19 cellular contexts compared by ENCODE assay signal in genomic region chr7:23287612-23288011, GRCh38. TPM values are rescaled to one million over a fixed set of nuclear protein-coding genes. Genes with fewer than 3 reads are reported as not detected.
DNase-seq lines count a peak whose midpoint lies in the region; ATAC-seq, FAIRE-seq and TF ChIP-seq lines count a peak whose summit lies in the region.
"Had no signal": no experiment of that assay in that cellular context is flagged by ENCODE, and none has a peak within 500 bp of the region (broad histone marks: within the 10 kb centered on the region; RNA-seq: fewer than 3 reads in every experiment).

No MANE protein-coding gene starts in this region.

- H4K20me1 ChIP-seq in BLaER1 treated with 17β-estradiol and CSF1 and Interleukin-3, amounts not matched to agents 10 nM and 100 nM = no peaks in the 10 kb centered on the region
- no peaks in the 10 kb centered on the region for H4K20me1 ChIP-seq in K562 (replicated peaks; ENCODE audit: control insufficient read depth, insufficient read depth, low read length)

- WGBS in K562 (ENCODE audit: insufficient coverage, low coverage, missing lambda C conversion rate) = 62% methylated on average over 5 of the region's 5 CpGs

- intact Hi-C loops in K562 (cut with micrococcal nuclease) = no loop called here

- ATAC-seq in K562 = 0 out of 3 replicates have a peak, but pooled peaks have one; percentile 28
- ATAC-seq: esophagus mucosa had no signal

- no peaks in the 10 kb centered on the region for H3K36me3 ChIP-seq in BLaER1 treated with 17β-estradiol and CSF1 and Interleukin-3, amounts not matched to agents 10 nM and 100 nM
- H3K36me3 ChIP-seq in K562 (ENCODE audit: control insufficient read depth, insufficient read depth, low read length) = no peaks in the 10 kb centered on the region

- TF ChIP-seq CTCF in HL-60 (IDR thresholded peaks at IDR 0.05; ENCODE audit: insufficient read depth, low read length) (no peak), K562 (IDR thresholded peaks at IDR 0.05 in 2 of 3, conservative IDR thresholded peaks at IDR 0.05 in 1 of 3; ENCODE audit: insufficient read depth in 2 of 3, low read depth in 1 of 3, low read length in 3 of 3) (no peak)

- POLR2A ChIA-PET in K562 (lab: Yijun Ruan, JAX) = no interaction called here

- CTCF ChIA-PET in K562 (lab: Yijun Ruan, JAX; ENCODE audit: low intra/inter-chr PET ratio) = no interaction called here

- H3K27me3 ChIP-seq in BLaER1 treated with 17β-estradiol and CSF1 and Interleukin-3, amounts not matched to agents 10 nM and 100 nM = no peaks in the 10 kb centered on the region
- no peaks in the 10 kb centered on the region for H3K27me3 ChIP-seq in HL-60 (ENCODE audit: insufficient read depth, poor library complexity, severe bottlenecking)
- H3K27me3 ChIP-seq in K562 (ENCODE audit: control insufficient read depth in 2 of 2, insufficient read depth in 2 of 2, low read length in 2 of 2) = no peaks in the 10 kb centered on the region
- H3K27me3 ChIP-seq: testis had no signal

- DNase-seq in HL-60 (ENCODE audit: low read depth in 1 of 2, low spot score in 1 of 2) = peak; percentile 64 to 87
- peak; percentile 29 for DNase-seq in RPMI7951 (ENCODE audit: low read depth)
- DNase-seq in K562 (ENCODE audit: extremely low read depth in 1 of 4, low spot score in 3 of 4) = no peak
- no peak for DNase-seq in KG1 (lab: John Stamatoyannopoulos, UW)
- no peak for DNase-seq in HT-29 (ENCODE audit: low spot score)
- DNase-seq in NCI-H2107 (lab: John Stamatoyannopoulos, UW) = no peak
- DNase-seq: DMS79 treated with DMSO at 0.1 percent for 48 hours, mesenchymal stem cell, NCI-H1092 treated with DMSO at 0.1 percent for 48 hours, NCI-H2171, retina, testis had no signal

- TF ChIP-seq EP300 in K562 (IDR thresholded peaks at IDR 0.05; ENCODE audit: low read length) = no peak

- no peak for FAIRE-seq in K562 (lab: Jason Lieb, UNC)
- FAIRE-seq: H54, HTR-8/SVneo, islet of Langerhans had no signal

- in situ Hi-C loops in K562 (cut with MboI) = no loop called here

- H3K9me3 ChIP-seq in BLaER1 treated with 17β-estradiol and CSF1 and Interleukin-3, amounts not matched to agents 10 nM and 100 nM (replicated peaks in 1 of 11) = peaks cover 0 to 27% (median 15%) of the 10 kb centered on the region in 11 experiments; a peak in 13 of 22 replicates
- no peaks in the 10 kb centered on the region for H3K9me3 ChIP-seq in K562 (replicated peaks; ENCODE audit: control insufficient read depth, insufficient read depth, low read depth, low read length)
- H3K9me3 ChIP-seq: testis had no signal

- no peaks in the 10 kb centered on the region for H3K9me1 ChIP-seq in K562 (ENCODE audit: control insufficient read depth, insufficient read depth, low read length)

- H3K27ac ChIP-seq in BLaER1 treated with 17β-estradiol and CSF1 and Interleukin-3, amounts not matched to agents 10 nM and 100 nM = peak overlapping the region in 1 of 11 experiments; percentile 35; a peak in 1 of 22 replicates
- peak overlapping the region; percentile 25 for H3K27ac ChIP-seq in HL-60 (replicated peaks)
- H3K27ac ChIP-seq in K562 (ENCODE audit: extremely low read depth, low read depth, low read length) = no peak overlapping the region
- H3K27ac ChIP-seq: C4-2B, testis had no signal

- peak overlapping the region; percentile 11 to 63 (median 29); a peak in 16 of 22 replicates for H3K4me2 ChIP-seq in BLaER1 treated with 17β-estradiol and CSF1 and Interleukin-3, amounts not matched to agents 10 nM and 100 nM
- H3K4me2 ChIP-seq in K562 (ENCODE audit: insufficient read depth, low read length) = no peak overlapping the region

- H3K4me1 ChIP-seq in BLaER1 treated with 17β-estradiol and CSF1 and Interleukin-3, amounts not matched to agents 10 nM and 100 nM = peaks cover 0 to 13% (median 10%) of the 10 kb centered on the region in 10 experiments; a peak in 17 of 20 replicates
- no peaks in the 10 kb centered on the region; a peak in 1 of 5 replicates for H3K4me1 ChIP-seq in K562 (replicated peaks in 1 of 2; ENCODE audit: control insufficient read depth in 2 of 2, insufficient read depth in 2 of 2, low read length in 2 of 2)
- H3K4me1 ChIP-seq: testis had no signal

- TF ChIP-seq POLR2A in K562 (conservative IDR thresholded peaks at IDR 0.05) = no peak

- H3K4me3 ChIP-seq in BLaER1 treated with 17β-estradiol and CSF1 and Interleukin-3, amounts not matched to agents 10 nM and 100 nM = no peak overlapping the region
- H3K4me3 ChIP-seq in HL-60 (replicated peaks; ENCODE audit: insufficient read depth, low read length) = no peak overlapping the region
- H3K4me3 ChIP-seq in K562 = no peak overlapping the region
- H3K4me3 ChIP-seq: testis had no signal

- no peak overlapping the region for H3K9ac ChIP-seq in BLaER1 treated with 17β-estradiol and CSF1 and Interleukin-3, amounts not matched to agents 10 nM and 100 nM
- H3K9ac ChIP-seq in K562 (ENCODE audit: insufficient read depth in 1 of 2, low read depth in 2 of 2, low read length in 2 of 2) = no peak overlapping the region

- no peak for TF ChIP-seq RAD21 in K562 (CRISPR knock-in tag; conservative IDR thresholded peaks at IDR 0.05 in 1 of 2, IDR thresholded peaks at IDR 0.05 in 1 of 2)

- H3K79me2 ChIP-seq in K562 (ENCODE audit: control insufficient read depth, insufficient read depth, low read length) = no peaks in the 10 kb centered on the region

- no TSS peak for BruUV-seq in K562 (replicated peaks; lab: Mats Ljungman, UMichigan)

- H2AFZ ChIP-seq in K562 (ENCODE audit: low read depth, low read length) = 0 out of 2 replicates have a peak overlapping the region, but pooled peaks have one; percentile 31

TF ChIP-seq in K562, 482 proteins besides CTCF, POLR2A, EP300 and RAD21 (continues in another document):
- TF ChIP-seq SMARCA5 (IDR thresholded peaks at IDR 0.05) = no peak
- no peak for TF ChIP-seq SRSF1 (IDR thresholded peaks at IDR 0.05; ENCODE audit: low read depth, low read length)
- no peak for TF ChIP-seq FOXJ3 (CRISPR knock-in tag; IDR thresholded peaks at IDR 0.05)
- TF ChIP-seq FOXP4 (CRISPR knock-in tag; IDR thresholded peaks at IDR 0.05; ENCODE audit: borderline replicate concordance) = no peak

RNA-seq across cellular contexts. Expression of gene MALSU1, which starts 11.5 kb away (rescaled TPM):
- 99.5 and 135 TPM in 2 replicates for total RNA-seq in RPMI7951 (2014; rRNA removed; shearing (Covaris generic))
- 28.7 and 47.3 TPM in 2 replicates for total RNA-seq in K562 (2011; cell fraction: chromatin; rRNA removed; ENCODE audit: low replicate concordance)
- 20.0 and 22.1 TPM in 2 replicates for total RNA-seq in K562 (2011; cell fraction: nucleolus; rRNA removed)
- total RNA-seq in K562 (2011; cell fraction: nucleoplasm; rRNA removed) = 22.9 and 23.3 TPM in 2 replicates
- total RNA-seq in K562 (2014; rRNA removed) (221 and 308 TPM in 2 replicates), K562 (2014; rRNA removed; fragmentation: Illumina TruSeq; extraction: Trizol) (81.2 and 83.4 TPM in 2 replicates), K562 (2015; rRNA removed; fragmentation: Illumina TruSeq; extraction: Trizol) (76.8 and 80.0 TPM in 2 replicates), K562 (2021) (100 and 101 TPM in 2 replicates)
- polyA plus RNA-seq in K562 (2011; rRNA removed) (70.6 and 93.3 TPM in 2 replicates), K562 (2014; fragmentation: Illumina TruSeq; extraction: Trizol) (48.2 and 82.9 TPM in 2 replicates), K562 (2014; fragmentation: Nextera tagmentation; extraction: Ambion mirVana) (10 to 100 TPM; 12.3 to 14.4 TPM), K562 (2014; rRNA removed) (141 and 180 TPM in 2 replicates)
- 72.5 and 84.7 TPM in 2 replicates for polyA plus RNA-seq in K562 (2011; cell fraction: cytosol; rRNA removed)
- 37.3 and 38.5 TPM in 2 replicates for polyA plus RNA-seq in K562 (2011; cell fraction: nucleus; rRNA removed)
- 38.9 and 109 TPM in 2 replicates for polyA plus RNA-seq in K562 (2012)
- polyA minus RNA-seq in K562 (2011; rRNA and poly(A)+ RNA removed) = 82.0 and 88.4 TPM in 2 replicates
- 42.1 and 47.6 TPM in 2 replicates for polyA minus RNA-seq in K562 (2011; cell fraction: cytosol; rRNA and poly(A)+ RNA removed)
- polyA minus RNA-seq in K562 (2011; cell fraction: nucleus; rRNA and poly(A)+ RNA removed) = 24.0 and 39.0 TPM in 2 replicates
- total RNA-seq in HT-29 (2014; rRNA removed; shearing (Covaris generic)) = 236 TPM in 2 replicates

RNA-seq across cellular contexts. Expression of gene GPNMB, which starts 41.0 kb away (rescaled TPM):
- 146 and 188 TPM in 2 replicates for total RNA-seq in RPMI7951 (2014; rRNA removed; shearing (Covaris generic))
- not detected in 2 replicates for total RNA-seq in K562 (2011; cell fraction: chromatin; rRNA removed; ENCODE audit: low replicate concordance)
- not detected in 2 replicates for total RNA-seq in K562 (2011; cell fraction: nucleolus; rRNA removed)
- 0.51 TPM in 1 of 2 replicates, not detected in the other for total RNA-seq in K562 (2011; cell fraction: nucleoplasm; rRNA removed)
- 0.24 and 0.64 TPM in 2 replicates for total RNA-seq in K562 (2014; rRNA removed)
- total RNA-seq in K562 (2014; rRNA removed; fragmentation: Illumina TruSeq; extraction: Trizol) = 0.15 and 0.26 TPM in 2 replicates
- total RNA-seq in K562 (2015; rRNA removed; fragmentation: Illumina TruSeq; extraction: Trizol) = 0.18 and 0.41 TPM in 2 replicates
- 0.20 and 0.54 TPM in 2 replicates for total RNA-seq in K562 (2021)
- 0.03 and 0.35 TPM in 2 replicates for polyA plus RNA-seq in K562 (2011; rRNA removed)
- polyA plus RNA-seq in K562 (2011; cell fraction: cytosol; rRNA removed) = 0.03 and 0.07 TPM in 2 replicates
- polyA plus RNA-seq in K562 (2011; cell fraction: nucleus; rRNA removed) = 0.10 and 0.23 TPM in 2 replicates
- 0.18 and 0.22 TPM in 2 replicates for polyA plus RNA-seq in K562 (2012)
- polyA plus RNA-seq in K562 (2014; fragmentation: Illumina TruSeq; extraction: Trizol) = 0.33 and 0.80 TPM in 2 replicates
- polyA plus RNA-seq in K562 (2014; fragmentation: Nextera tagmentation; extraction: Ambion mirVana) = under 1 TPM; 0.31 to 0.67 TPM
- polyA plus RNA-seq in K562 (2014; rRNA removed) = 0.11 and 0.72 TPM in 2 replicates
- polyA minus RNA-seq in K562 (2011; rRNA and poly(A)+ RNA removed) = not detected in 2 replicates
- not detected in 2 replicates for polyA minus RNA-seq in K562 (2011; cell fraction: cytosol; rRNA and poly(A)+ RNA removed)
- 0.40 TPM in 1 of 2 replicates, not detected in the other for polyA minus RNA-seq in K562 (2011; cell fraction: nucleus; rRNA and poly(A)+ RNA removed)
- total RNA-seq in HT-29 (2014; rRNA removed; shearing (Covaris generic)) = 0.18 and 0.74 TPM in 2 replicates
- total RNA-seq: neural crest cell had no signal

Comparison
In these comparisons a context has a peak if more than half of its experiments do, and no peak if none do; other contexts are left out.
1. DNase-seq: peak in HL-60 (2 of 2) and RPMI7951 (single experiment); none in K562 (0 of 4), KG1 (single experiment), HT-29 (single experiment) and NCI-H2107 (single experiment).
2. RNA of gene GPNMB, which starts 41.0 kb away (total RNA-seq): 146 to 188 TPM in RPMI7951; 0.18 to 0.74 TPM in HT-29 and 0.15 to 0.64 TPM in K562; every median in the first group is over 10 times any median in the second.